In genomic region chr16:70380205-70380918, GRCh38 we compare ENCODE assay signal across 1 cellular context.
TF ChIP-seq lines count a peak whose summit lies in the region.

No MANE protein-coding gene starts in this region.

TF ChIP-seq in H1, 55 proteins besides CTCF, POLR2A, EP300 and RAD21:
- TF ChIP-seq PHF8 (conservative IDR thresholded peaks at IDR 0.05; ENCODE audit: low read depth, low read length) (0 out of 2 replicates have a peak, but pooled peaks have one; percentile 35), SIN3A (conservative IDR thresholded peaks at IDR 0.05 in 1 of 2, IDR thresholded peaks at IDR 0.05 in 1 of 2; ENCODE audit: low read depth in 1 of 2, low read length in 2 of 2) (0 out of 4 replicates have a peak, but pooled peaks of 1 of the 2 experiments have one; percentile 45), HDAC2 (IDR thresholded peaks at IDR 0.05; ENCODE audit: borderline replicate concordance in 1 of 2, low read depth in 2 of 2, low read length in 2 of 2) (peak in 1 of 2 experiments; percentile 65; a peak in 1 of 4 replicates), CBX8 (IDR thresholded peaks at IDR 0.05; ENCODE audit: borderline replicate concordance, low read depth, low read length) (no peak), SIX5 (IDR thresholded peaks at IDR 0.05; ENCODE audit: low read depth, low read length) (no peak), MAX (IDR thresholded peaks at IDR 0.05) (0 out of 2 replicates have a peak, but pooled peaks have one; percentile 30)
